In the genomic region with DNA sequence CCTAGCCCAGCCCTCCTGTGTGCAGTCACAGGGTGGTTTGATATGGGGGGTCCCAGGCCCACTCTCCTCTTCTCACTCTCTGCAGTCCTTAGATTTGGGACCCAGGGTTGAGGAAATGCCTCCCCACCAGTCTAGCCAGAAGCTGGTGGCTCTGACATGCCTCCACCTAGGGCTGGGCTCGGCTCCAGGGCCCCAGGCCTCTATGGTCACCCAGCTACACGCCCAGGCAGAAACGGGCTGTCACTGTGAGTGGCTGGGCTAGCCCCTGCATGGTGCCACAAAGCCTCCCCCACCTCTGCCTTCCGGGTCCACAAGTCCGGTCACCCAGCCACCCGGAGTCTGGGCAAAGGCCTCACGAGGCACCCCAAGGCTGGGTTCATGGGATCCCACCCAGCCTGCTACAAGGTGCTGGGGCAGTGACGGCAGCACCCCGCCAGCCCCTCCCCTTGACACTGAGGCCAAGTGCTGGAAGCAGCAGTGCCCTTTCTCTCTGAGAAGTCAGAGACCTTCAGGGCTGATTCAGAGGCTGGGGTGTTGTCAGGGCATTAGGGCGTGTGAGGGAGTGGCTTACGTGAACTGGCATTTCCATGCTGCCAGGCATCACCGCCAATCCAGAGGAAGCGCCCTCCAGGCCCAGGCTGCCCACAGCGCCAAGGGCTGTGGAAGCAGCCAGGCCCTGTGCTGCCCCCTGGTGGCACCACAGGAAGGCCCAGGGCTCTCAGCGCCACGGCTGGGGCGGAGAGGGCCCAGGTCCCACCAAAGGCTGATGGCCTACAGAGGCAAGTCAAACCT, we compare ENCODE assay signal across 1 cellular context.
TF ChIP-seq lines count a peak whose summit lies in the region.

No MANE protein-coding gene starts in this region.

TF ChIP-seq in K562, 482 proteins besides CTCF, POLR2A, EP300 and RAD21 (continued from another document and continues in another):
- TF ChIP-seq, protein P1, sequence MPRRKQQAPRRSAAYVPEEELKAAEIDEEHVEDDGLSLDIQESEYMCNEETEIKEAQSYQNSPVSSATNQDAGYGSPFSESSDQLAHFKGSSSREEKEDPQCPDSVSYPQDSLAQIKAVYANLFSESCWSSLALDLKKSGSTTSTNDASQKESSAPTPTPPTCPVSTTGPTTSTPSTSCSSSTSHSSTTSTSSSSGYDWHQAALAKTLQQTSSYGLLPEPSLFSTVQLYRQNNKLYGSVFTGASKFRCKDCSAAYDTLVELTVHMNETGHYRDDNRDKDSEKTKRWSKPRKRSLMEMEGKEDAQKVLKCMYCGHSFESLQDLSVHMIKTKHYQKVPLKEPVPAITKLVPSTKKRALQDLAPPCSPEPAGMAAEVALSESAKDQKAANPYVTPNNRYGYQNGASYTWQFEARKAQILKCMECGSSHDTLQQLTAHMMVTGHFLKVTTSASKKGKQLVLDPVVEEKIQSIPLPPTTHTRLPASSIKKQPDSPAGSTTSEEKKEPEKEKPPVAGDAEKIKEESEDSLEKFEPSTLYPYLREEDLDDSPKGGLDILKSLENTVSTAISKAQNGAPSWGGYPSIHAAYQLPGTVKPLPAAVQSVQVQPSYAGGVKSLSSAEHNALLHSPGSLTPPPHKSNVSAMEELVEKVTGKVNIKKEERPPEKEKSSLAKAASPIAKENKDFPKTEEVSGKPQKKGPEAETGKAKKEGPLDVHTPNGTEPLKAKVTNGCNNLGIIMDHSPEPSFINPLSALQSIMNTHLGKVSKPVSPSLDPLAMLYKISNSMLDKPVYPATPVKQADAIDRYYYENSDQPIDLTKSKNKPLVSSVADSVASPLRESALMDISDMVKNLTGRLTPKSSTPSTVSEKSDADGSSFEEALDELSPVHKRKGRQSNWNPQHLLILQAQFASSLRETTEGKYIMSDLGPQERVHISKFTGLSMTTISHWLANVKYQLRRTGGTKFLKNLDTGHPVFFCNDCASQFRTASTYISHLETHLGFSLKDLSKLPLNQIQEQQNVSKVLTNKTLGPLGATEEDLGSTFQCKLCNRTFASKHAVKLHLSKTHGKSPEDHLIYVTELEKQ (CRISPR knock-in tag; IDR thresholded peaks at IDR 0.05), result no peak
- no peak for TF ChIP-seq POLR2AphosphoS5 (IDR thresholded peaks at IDR 0.05; ENCODE audit: control insufficient read depth, insufficient read depth, low read depth, low read length)
- TF ChIP-seq BCL6 (CRISPR knock-in tag; IDR thresholded peaks at IDR 0.05), result no peak
- TF ChIP-seq ETV1 (tag; conservative IDR thresholded peaks at IDR 0.05; ENCODE audit: low read depth), result no peak
- TF ChIP-seq RBM14 (IDR thresholded peaks at IDR 0.05; ENCODE audit: borderline replicate concordance, insufficient read depth, low read depth, low read length), result no peak
- TF ChIP-seq, protein P2, sequence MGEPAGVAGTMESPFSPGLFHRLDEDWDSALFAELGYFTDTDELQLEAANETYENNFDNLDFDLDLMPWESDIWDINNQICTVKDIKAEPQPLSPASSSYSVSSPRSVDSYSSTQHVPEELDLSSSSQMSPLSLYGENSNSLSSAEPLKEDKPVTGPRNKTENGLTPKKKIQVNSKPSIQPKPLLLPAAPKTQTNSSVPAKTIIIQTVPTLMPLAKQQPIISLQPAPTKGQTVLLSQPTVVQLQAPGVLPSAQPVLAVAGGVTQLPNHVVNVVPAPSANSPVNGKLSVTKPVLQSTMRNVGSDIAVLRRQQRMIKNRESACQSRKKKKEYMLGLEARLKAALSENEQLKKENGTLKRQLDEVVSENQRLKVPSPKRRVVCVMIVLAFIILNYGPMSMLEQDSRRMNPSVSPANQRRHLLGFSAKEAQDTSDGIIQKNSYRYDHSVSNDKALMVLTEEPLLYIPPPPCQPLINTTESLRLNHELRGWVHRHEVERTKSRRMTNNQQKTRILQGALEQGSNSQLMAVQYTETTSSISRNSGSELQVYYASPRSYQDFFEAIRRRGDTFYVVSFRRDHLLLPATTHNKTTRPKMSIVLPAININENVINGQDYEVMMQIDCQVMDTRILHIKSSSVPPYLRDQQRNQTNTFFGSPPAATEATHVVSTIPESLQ (CRISPR knock-in tag; IDR thresholded peaks at IDR 0.05), result peak; percentile 57; the same call in 1 of the 2 replicates
- TF ChIP-seq MTF1 (CRISPR knock-in tag; IDR thresholded peaks at IDR 0.05; ENCODE audit: borderline replicate concordance), result no peak
- TF ChIP-seq ZBTB26 (CRISPR knock-in tag; IDR thresholded peaks at IDR 0.05), result no peak
- no peak for TF ChIP-seq ZNF184 (CRISPR knock-in tag; IDR thresholded peaks at IDR 0.05)
- no peak for TF ChIP-seq SNIP1 (IDR thresholded peaks at IDR 0.05; ENCODE audit: low read depth)
- TF ChIP-seq ZNF766 (CRISPR knock-in tag; conservative IDR thresholded peaks at IDR 0.05), result 0 out of 2 replicates have a peak, but pooled peaks have one; percentile 0
- TF ChIP-seq, protein P3, sequence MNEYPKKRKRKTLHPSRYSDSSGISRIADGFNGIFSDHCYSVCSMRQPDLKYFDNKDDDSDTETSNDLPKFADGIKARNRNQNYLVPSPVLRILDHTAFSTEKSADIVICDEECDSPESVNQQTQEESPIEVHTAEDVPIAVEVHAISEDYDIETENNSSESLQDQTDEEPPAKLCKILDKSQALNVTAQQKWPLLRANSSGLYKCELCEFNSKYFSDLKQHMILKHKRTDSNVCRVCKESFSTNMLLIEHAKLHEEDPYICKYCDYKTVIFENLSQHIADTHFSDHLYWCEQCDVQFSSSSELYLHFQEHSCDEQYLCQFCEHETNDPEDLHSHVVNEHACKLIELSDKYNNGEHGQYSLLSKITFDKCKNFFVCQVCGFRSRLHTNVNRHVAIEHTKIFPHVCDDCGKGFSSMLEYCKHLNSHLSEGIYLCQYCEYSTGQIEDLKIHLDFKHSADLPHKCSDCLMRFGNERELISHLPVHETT (CRISPR knock-in tag; conservative IDR thresholded peaks at IDR 0.05 in 1 of 2, IDR thresholded peaks at IDR 0.05 in 1 of 2), result no peak
- TF ChIP-seq NONO (IDR thresholded peaks at IDR 0.05; ENCODE audit: low read depth in 2 of 2, low read length in 1 of 2), result peak in 1 of 2 experiments; percentile 40; a peak in 1 of 4 replicates
- TF ChIP-seq, protein P4, sequence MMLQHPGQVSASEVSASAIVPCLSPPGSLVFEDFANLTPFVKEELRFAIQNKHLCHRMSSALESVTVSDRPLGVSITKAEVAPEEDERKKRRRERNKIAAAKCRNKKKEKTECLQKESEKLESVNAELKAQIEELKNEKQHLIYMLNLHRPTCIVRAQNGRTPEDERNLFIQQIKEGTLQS (IDR thresholded peaks at IDR 0.05), result 0 out of 2 replicates have a peak, but pooled peaks have one; percentile 16
- TF ChIP-seq, protein P4 (CRISPR knock-in tag; conservative IDR thresholded peaks at IDR 0.05), result no peak
- TF ChIP-seq SMARCA4 (IDR thresholded peaks at IDR 0.05), result no peak
- TF ChIP-seq NR2C2 (CRISPR knock-in tag; IDR thresholded peaks at IDR 0.05), result no peak
- no peak for TF ChIP-seq NR2C2 (tag; IDR thresholded peaks at IDR 0.05)
- TF ChIP-seq PURB (CRISPR knock-in tag; IDR thresholded peaks at IDR 0.05; ENCODE audit: low read depth), result no peak
- no peak for TF ChIP-seq POLR2AphosphoS2 (IDR thresholded peaks at IDR 0.05; ENCODE audit: low read length)
- TF ChIP-seq SMARCA5 (IDR thresholded peaks at IDR 0.05), result no peak
- no peak for TF ChIP-seq ZNF707 (CRISPR knock-in tag; conservative IDR thresholded peaks at IDR 0.05)
- TF ChIP-seq, protein P5, sequence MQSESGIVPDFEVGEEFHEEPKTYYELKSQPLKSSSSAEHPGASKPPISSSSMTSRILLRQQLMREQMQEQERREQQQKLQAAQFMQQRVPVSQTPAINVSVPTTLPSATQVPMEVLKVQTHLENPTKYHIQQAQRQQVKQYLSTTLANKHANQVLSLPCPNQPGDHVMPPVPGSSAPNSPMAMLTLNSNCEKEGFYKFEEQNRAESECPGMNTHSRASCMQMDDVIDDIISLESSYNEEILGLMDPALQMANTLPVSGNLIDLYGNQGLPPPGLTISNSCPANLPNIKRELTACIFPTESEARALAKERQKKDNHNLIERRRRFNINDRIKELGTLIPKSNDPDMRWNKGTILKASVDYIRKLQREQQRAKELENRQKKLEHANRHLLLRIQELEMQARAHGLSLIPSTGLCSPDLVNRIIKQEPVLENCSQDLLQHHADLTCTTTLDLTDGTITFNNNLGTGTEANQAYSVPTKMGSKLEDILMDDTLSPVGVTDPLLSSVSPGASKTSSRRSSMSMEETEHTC (IDR thresholded peaks at IDR 0.05), result no peak
- peak; percentile 44; the same call in 1 of the 2 replicates for TF ChIP-seq HOXB6 (CRISPR knock-in tag; IDR thresholded peaks at IDR 0.05; ENCODE audit: borderline replicate concordance)
- TF ChIP-seq TEAD4 (IDR thresholded peaks at IDR 0.05; ENCODE audit: low read length), result no peak; the same call in 1 of the 2 replicates
- TF ChIP-seq TEAD4 (CRISPR knock-in tag; IDR thresholded peaks at IDR 0.05; ENCODE audit: borderline replicate concordance), result no peak
- TF ChIP-seq E2F6 (IDR thresholded peaks at IDR 0.05; ENCODE audit: borderline replicate concordance in 1 of 2, extremely low read depth in 1 of 2, insufficient read depth in 1 of 2, insufficient read length in 1 of 2, low read depth in 1 of 2, low read length in 1 of 2, poor library complexity in 1 of 2, severe bottlenecking in 1 of 2), result no peak
- no peak; the same call in 1 of the 2 replicates for TF ChIP-seq ZNF445 (CRISPR knock-in tag; IDR thresholded peaks at IDR 0.05; ENCODE audit: low read depth)
- TF ChIP-seq L3MBTL2 (IDR thresholded peaks at IDR 0.05), result no peak; the same call in 1 of the 2 replicates
- TF ChIP-seq BRF1 (IDR thresholded peaks at IDR 0.05; ENCODE audit: borderline replicate concordance, extremely low read depth, insufficient read length), result no peak
- TF ChIP-seq GMEB1 (CRISPR knock-in tag; IDR thresholded peaks at IDR 0.05), result no peak
- no peak for TF ChIP-seq U2AF2 (optimal IDR thresholded peaks at IDR 0.05; ENCODE audit: low read depth, low read length)
- TF ChIP-seq, protein P6, sequence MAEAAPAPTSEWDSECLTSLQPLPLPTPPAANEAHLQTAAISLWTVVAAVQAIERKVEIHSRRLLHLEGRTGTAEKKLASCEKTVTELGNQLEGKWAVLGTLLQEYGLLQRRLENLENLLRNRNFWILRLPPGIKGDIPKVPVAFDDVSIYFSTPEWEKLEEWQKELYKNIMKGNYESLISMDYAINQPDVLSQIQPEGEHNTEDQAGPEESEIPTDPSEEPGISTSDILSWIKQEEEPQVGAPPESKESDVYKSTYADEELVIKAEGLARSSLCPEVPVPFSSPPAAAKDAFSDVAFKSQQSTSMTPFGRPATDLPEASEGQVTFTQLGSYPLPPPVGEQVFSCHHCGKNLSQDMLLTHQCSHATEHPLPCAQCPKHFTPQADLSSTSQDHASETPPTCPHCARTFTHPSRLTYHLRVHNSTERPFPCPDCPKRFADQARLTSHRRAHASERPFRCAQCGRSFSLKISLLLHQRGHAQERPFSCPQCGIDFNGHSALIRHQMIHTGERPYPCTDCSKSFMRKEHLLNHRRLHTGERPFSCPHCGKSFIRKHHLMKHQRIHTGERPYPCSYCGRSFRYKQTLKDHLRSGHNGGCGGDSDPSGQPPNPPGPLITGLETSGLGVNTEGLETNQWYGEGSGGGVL (CRISPR knock-in tag; IDR thresholded peaks at IDR 0.05), result no peak
- no peak for TF ChIP-seq MIER1 (IDR thresholded peaks at IDR 0.05; ENCODE audit: low read depth)
- TF ChIP-seq, protein P7, sequence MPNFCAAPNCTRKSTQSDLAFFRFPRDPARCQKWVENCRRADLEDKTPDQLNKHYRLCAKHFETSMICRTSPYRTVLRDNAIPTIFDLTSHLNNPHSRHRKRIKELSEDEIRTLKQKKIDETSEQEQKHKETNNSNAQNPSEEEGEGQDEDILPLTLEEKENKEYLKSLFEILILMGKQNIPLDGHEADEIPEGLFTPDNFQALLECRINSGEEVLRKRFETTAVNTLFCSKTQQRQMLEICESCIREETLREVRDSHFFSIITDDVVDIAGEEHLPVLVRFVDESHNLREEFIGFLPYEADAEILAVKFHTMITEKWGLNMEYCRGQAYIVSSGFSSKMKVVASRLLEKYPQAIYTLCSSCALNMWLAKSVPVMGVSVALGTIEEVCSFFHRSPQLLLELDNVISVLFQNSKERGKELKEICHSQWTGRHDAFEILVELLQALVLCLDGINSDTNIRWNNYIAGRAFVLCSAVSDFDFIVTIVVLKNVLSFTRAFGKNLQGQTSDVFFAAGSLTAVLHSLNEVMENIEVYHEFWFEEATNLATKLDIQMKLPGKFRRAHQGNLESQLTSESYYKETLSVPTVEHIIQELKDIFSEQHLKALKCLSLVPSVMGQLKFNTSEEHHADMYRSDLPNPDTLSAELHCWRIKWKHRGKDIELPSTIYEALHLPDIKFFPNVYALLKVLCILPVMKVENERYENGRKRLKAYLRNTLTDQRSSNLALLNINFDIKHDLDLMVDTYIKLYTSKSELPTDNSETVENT (CRISPR knock-in tag; IDR thresholded peaks at IDR 0.05), result no peak
- no peak for TF ChIP-seq SMAD2 (IDR thresholded peaks at IDR 0.05; ENCODE audit: low read depth, low read length)
